ENCODE assay signal across 8 cellular contexts in genomic region chr6:30260036-30260504, GRCh38. TPM values are rescaled to one million over a fixed set of nuclear protein-coding genes. Genes with fewer than 3 reads are reported as not detected.
A peak's percentile ranks its signal among the peaks of the same experiment; 100 is the strongest.
DNase-seq lines count a peak whose midpoint lies in the region; ATAC-seq and TF ChIP-seq lines count a peak whose summit lies in the region.

No MANE protein-coding gene starts in this region.

- H3K27me3 ChIP-seq in Panc1 (ENCODE audit: control insufficient read depth, insufficient read depth, low read length) (no peaks in the 10 kb centered on the region), body of pancreas (no peaks in the 10 kb centered on the region)

- ATAC-seq in GM21515 (IDR thresholded peaks at IDR 0.05; ENCODE audit: unreplicated experiment) (peak; percentile 22), Panc1 (peak; percentile 19), body of pancreas (no peak), HG03469 (IDR thresholded peaks at IDR 0.05; ENCODE audit: unreplicated experiment) (no peak)

- H3K9me3 ChIP-seq in Panc1 (ENCODE audit: control insufficient read depth, insufficient read depth, low read depth, low read length) (no peaks in the 10 kb centered on the region), body of pancreas (no peaks in the 10 kb centered on the region)

- CTCF ChIA-PET in Panc1 (lab: Charles Lee): interaction anchor here (1.4 kb wide), 1 partner anchor 157 kb away, joined by 3 read pairs; no protein-coding TSS in a partner anchor

- H3K27ac ChIP-seq in Panc1 (ENCODE audit: low read length): peak overlapping the region; percentile 72
- H3K27ac ChIP-seq in body of pancreas: peak overlapping the region in 1 of 4 donors; percentile 68

- H3K36me3 ChIP-seq in Panc1 (ENCODE audit: control insufficient read depth, insufficient read depth, low read length) (no peaks in the 10 kb centered on the region), body of pancreas (replicated peaks in 1 of 2; ENCODE audit: insufficient read depth in 1 of 2, low read depth in 2 of 2) (no peaks in the 10 kb centered on the region)

- intact Hi-C loops in Panc1 (cut with micrococcal nuclease; ENCODE audit: unreplicated experiment): no loop called here
- intact Hi-C loops in body of pancreas (cut with DNase I): no loop called here

- POLR2A ChIA-PET in Panc1 (lab: Charles Lee): no interaction called here

- no peak for TF ChIP-seq POLR2A in body of pancreas (IDR thresholded peaks at IDR 0.05)

- DNase-seq in Panc1 (ENCODE audit: low read depth, low spot score): no peak
- DNase-seq in body of pancreas: peak in 2 of 4 donors; percentile 3 to 20
- peak; percentile 40 for DNase-seq in left kidney (ENCODE audit: low read depth, low spot score)
- DNase-seq in stimulated activated CD4-positive, alpha-beta T cell treated with anti-CD3 and anti-CD28 coated beads, TNF-alpha, amount 100 ng/mL, for 4 hours (ENCODE audit: low read depth in 3 of 3): peak; percentile 15 to 38 (median 19)
- DNase-seq in cerebellar cortex (ENCODE audit: low spot score): no peak
- no peak for DNase-seq in DMS114 treated with DMSO at 0.1 percent for 48 hours (lab: John Stamatoyannopoulos, UW; ENCODE audit: unreplicated experiment)

- BruUV-seq in Panc1 (replicated peaks; lab: Mats Ljungman, UMichigan): no TSS peak

- H3K4me3 ChIP-seq in Panc1 (ENCODE audit: low read depth in 2 of 2, low read length in 2 of 2) (peak overlapping the region; percentile 81 to 91), body of pancreas (peak overlapping the region; percentile 29 to 69)

- H3K4me1 ChIP-seq in Panc1 (ENCODE audit: control insufficient read depth, insufficient read depth, low read length) (peaks cover 4% of the 10 kb centered on the region; the same call in 1 of the 2 replicates), body of pancreas (peaks cover 11% of the 10 kb centered on the region)

- TF ChIP-seq CTCF in Panc1 (IDR thresholded peaks at IDR 0.05) (peak; percentile 34), body of pancreas (IDR thresholded peaks at IDR 0.05) (no peak)

- in situ Hi-C loops in Panc1 (cut with HindIII; ENCODE audit: low pct_unique_long_range_greater_than_20kb, low sequenced_read_pairs): no loop called here

- WGBS in body of pancreas, 2 donors: 12 to 42% methylated on average over 8 to 40 of the region's 40 CpGs

RNA-seq across cellular contexts. Expression of gene TRIM26, which starts 46.9 kb away (rescaled TPM):
- total RNA-seq in Panc1 (2021; ENCODE audit: unreplicated experiment) (44.8 TPM), body of pancreas (10 to 100 TPM; 31.9 to 66.6 TPM)
- 32.5 TPM for polyA plus RNA-seq in Panc1 (2012; ENCODE audit: insufficient read length)

Comparison
In these comparisons a context has a peak if more than half of its experiments do, and no peak if none do; other contexts are left out.
1. ATAC-seq: peak in GM21515 (single experiment) and Panc1 (single experiment); none in body of pancreas (single experiment) and HG03469 (single experiment).
2. DNase-seq: peak in left kidney (single experiment) and stimulated activated CD4-positive, alpha-beta T cell treated with anti-CD3 and anti-CD28 coated beads, TNF-alpha, amount 100 ng/mL, for 4 hours (3 of 3); none in Panc1 (single experiment), cerebellar cortex (single experiment) and DMS114 treated with DMSO at 0.1 percent for 48 hours (single experiment).